ENCODE assay signal across 23 cellular contexts in genomic region chrX:28851871-28852270, GRCh38.
"Had no signal": no experiment of that assay in that cellular context is flagged by ENCODE, and none has a peak within 500 bp of the region (broad histone marks: within the 10 kb centered on the region; RNA-seq: fewer than 3 reads in every experiment).

No MANE protein-coding gene starts in this region.

- H3K4me1 ChIP-seq: colonic mucosa, foreskin keratinocyte, lower lobe of right lung, suprapubic skin had no signal

- DNase-seq: activated CD4-positive, alpha-beta memory T cell treated with anti-CD3 and anti-CD28 coated beads, Interleukin-2, amount 10 ng/mL, durations not matched to agents 7 days and 5 days; activated CD4-positive, alpha-beta T cell treated with anti-CD3 and anti-CD28 coated beads for 48 hours; activated CD4-positive, CD25-positive, alpha-beta regulatory T cell; activated CD8-positive, alpha-beta memory T cell treated with anti-CD3 and anti-CD28 coated beads, Interleukin-2, amount 10 ng/mL, durations not matched to agents 7 days and 5 days; activated naive CD8-positive, alpha-beta T cell treated with anti-CD3 and anti-CD28 coated beads for 36 hours; amniotic stem cell; colonic mucosa; foreskin keratinocyte; lower lobe of right lung; natural killer cell; posterior cingulate gyrus; small intestine; stimulated activated CD4-positive, alpha-beta T cell treated with anti-CD3 and anti-CD28 coated beads, Interleukin-15, amount 100 ng/mL, for 24 hours; stimulated activated CD4-positive, alpha-beta T cell treated with anti-CD3 and anti-CD28 coated beads, Interleukin-2, amount 100 ng/mL, for 48 hours; T-helper 1 cell; T-helper 9 cell had no signal

- H3K27ac Mint-ChIP-seq: activated CD4-positive, alpha-beta memory T cell treated with anti-CD3 and anti-CD28 coated beads, Interleukin-2, amount 10 ng/mL, durations not matched to agents 7 days and 5 days; activated CD8-positive, alpha-beta memory T cell treated with anti-CD3 and anti-CD28 coated beads, Interleukin-2, amount 10 ng/mL, durations not matched to agents 7 days and 5 days; activated naive CD8-positive, alpha-beta T cell treated with anti-CD3 and anti-CD28 coated beads for 36 hours; brain; natural killer cell; stimulated activated naive CD8-positive, alpha-beta T cell treated with anti-CD3 and anti-CD28 coated beads, Interleukin-15, Interleukin-2, amounts not matched to agents 100 ng/mL and 50 ng/mL, for 24 hours; type B pancreatic cell had no signal

- H3K27me3 Mint-ChIP-seq: activated CD4-positive, alpha-beta memory T cell treated with anti-CD3 and anti-CD28 coated beads, Interleukin-2, amount 10 ng/mL, durations not matched to agents 7 days and 5 days; activated CD8-positive, alpha-beta memory T cell treated with anti-CD3 and anti-CD28 coated beads, Interleukin-2, amount 10 ng/mL, durations not matched to agents 7 days and 5 days; activated naive CD8-positive, alpha-beta T cell treated with anti-CD3 and anti-CD28 coated beads for 36 hours; brain; central memory CD8-positive, alpha-beta T cell; stimulated activated naive CD8-positive, alpha-beta T cell treated with anti-CD3 and anti-CD28 coated beads, Interleukin-15, Interleukin-2, amounts not matched to agents 100 ng/mL and 50 ng/mL, for 24 hours; type B pancreatic cell had no signal

- H3K27me3 ChIP-seq: colonic mucosa, foreskin keratinocyte, neutrophil, suprapubic skin had no signal

- H3K4me1 Mint-ChIP-seq: activated CD4-positive, alpha-beta memory T cell treated with anti-CD3 and anti-CD28 coated beads, Interleukin-2, amount 10 ng/mL, durations not matched to agents 7 days and 5 days; activated CD8-positive, alpha-beta memory T cell treated with anti-CD3 and anti-CD28 coated beads, Interleukin-2, amount 10 ng/mL, durations not matched to agents 7 days and 5 days; activated naive CD8-positive, alpha-beta T cell treated with anti-CD3 and anti-CD28 coated beads for 36 hours; central memory CD8-positive, alpha-beta T cell; natural killer cell had no signal

- H3K36me3 Mint-ChIP-seq: activated CD8-positive, alpha-beta memory T cell treated with anti-CD3 and anti-CD28 coated beads, Interleukin-2, amount 10 ng/mL, durations not matched to agents 7 days and 5 days; activated naive CD8-positive, alpha-beta T cell treated with anti-CD3 and anti-CD28 coated beads for 36 hours; natural killer cell; type B pancreatic cell had no signal

- H3K27ac ChIP-seq: colonic mucosa, foreskin keratinocyte, lower lobe of right lung, neutrophil, suprapubic skin had no signal

- H3K4me3 Mint-ChIP-seq: activated CD4-positive, alpha-beta memory T cell treated with anti-CD3 and anti-CD28 coated beads, Interleukin-2, amount 10 ng/mL, durations not matched to agents 7 days and 5 days; activated CD8-positive, alpha-beta memory T cell treated with anti-CD3 and anti-CD28 coated beads, Interleukin-2, amount 10 ng/mL, durations not matched to agents 7 days and 5 days; activated naive CD8-positive, alpha-beta T cell treated with anti-CD3 and anti-CD28 coated beads for 36 hours; brain; central memory CD8-positive, alpha-beta T cell; natural killer cell; stimulated activated naive CD8-positive, alpha-beta T cell treated with anti-CD3 and anti-CD28 coated beads, Interleukin-15, Interleukin-2, amounts not matched to agents 100 ng/mL and 50 ng/mL, for 24 hours; type B pancreatic cell had no signal

- H3K4me3 ChIP-seq: colonic mucosa, lower lobe of right lung, suprapubic skin had no signal

- H3K9me3 ChIP-seq: colonic mucosa, lower lobe of right lung, neutrophil, suprapubic skin had no signal

- H3K36me3 ChIP-seq: colonic mucosa, lower lobe of right lung, neutrophil, suprapubic skin had no signal

- ATAC-seq: activated CD8-positive, alpha-beta memory T cell treated with anti-CD3 and anti-CD28 coated beads, Interleukin-2, amount 10 ng/mL, durations not matched to agents 7 days and 5 days; foreskin keratinocyte; lower lobe of right lung; natural killer cell; SK-N-SH treated with all-trans-retinoic acid at 6 μM for 48 hours had no signal
